Comparison of ENCODE assay signal across 8 cellular contexts in the genomic region with DNA sequence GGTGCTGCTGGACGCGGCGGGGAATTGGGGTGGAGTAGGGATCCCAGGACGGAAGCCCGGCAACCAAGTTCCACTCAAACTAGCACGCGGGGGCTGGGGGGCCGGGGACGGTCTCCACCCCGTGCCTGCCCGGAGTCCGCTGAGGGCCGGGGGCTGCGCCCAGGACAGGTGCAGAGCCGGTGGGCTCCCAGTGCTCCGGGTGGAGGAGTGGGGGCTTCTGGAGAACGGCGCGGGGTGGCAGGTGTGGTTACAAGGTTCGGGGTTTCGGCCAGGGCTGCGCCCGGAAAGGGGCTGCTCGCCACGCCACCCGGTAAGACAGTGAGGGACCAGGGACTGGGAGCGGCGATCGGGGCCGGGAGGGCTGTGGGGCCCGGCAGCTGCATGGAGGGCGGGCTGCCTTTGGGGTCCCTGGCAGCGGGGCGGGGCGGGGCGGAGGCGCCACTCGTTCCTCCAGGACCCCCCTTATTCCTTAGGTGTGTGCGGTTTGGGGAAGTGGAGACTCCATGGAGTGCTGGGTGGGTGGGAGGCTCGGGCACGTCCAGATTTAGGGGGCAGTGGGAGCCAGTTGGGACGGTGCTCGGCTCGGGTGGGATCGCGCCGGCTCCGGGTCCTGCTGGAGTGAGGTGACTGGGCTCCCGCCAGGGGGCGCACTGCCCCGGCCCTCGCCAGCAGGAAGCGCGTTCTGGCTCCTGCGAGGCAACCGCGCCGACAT. TPM values are rescaled to one million over a fixed set of nuclear protein-coding genes. Genes with fewer than 3 reads are reported as not detected.
A peak's percentile ranks its signal among the peaks of the same experiment; 100 is the strongest.
DNase-seq lines count a peak whose midpoint lies in the region; ATAC-seq and TF ChIP-seq lines count a peak whose summit lies in the region.

No MANE protein-coding gene starts in this region.

- peak in 5 of 7 experiments; percentile 60 to 94 (median 86) for TF ChIP-seq CTCF in stomach (IDR thresholded peaks at IDR 0.05)

- peak; percentile 43 for ATAC-seq in GM18861 (IDR thresholded peaks at IDR 0.05; ENCODE audit: unreplicated experiment)

- peak overlapping the region; percentile 90 for H2BK120ac ChIP-seq in neuronal stem cell (ENCODE audit: low read depth, low read length)

- no peak for TF ChIP-seq EP300 in stomach (IDR thresholded peaks at IDR 0.05)

- H3K9me3 ChIP-seq in neuronal stem cell (replicated peaks in 1 of 2; ENCODE audit: control insufficient read depth in 2 of 2, insufficient read depth in 1 of 2, low read depth in 1 of 2, low read length in 2 of 2) = peaks cover 0 to 1% of the 10 kb centered on the region in 2 donors
- H3K9me3 ChIP-seq in stomach = no peaks in the 10 kb centered on the region

- peak overlapping the region; percentile 94 for H3K9ac ChIP-seq in neuronal stem cell (ENCODE audit: low read depth, low read length, poor library complexity)

- peak overlapping the region; percentile 98 for H2AK5ac ChIP-seq in neuronal stem cell (ENCODE audit: low read depth, low read length)

- H2BK12ac ChIP-seq in neuronal stem cell (ENCODE audit: low read length) = peak overlapping the region; percentile 53

- peak overlapping the region; percentile 57 for H3K4ac ChIP-seq in neuronal stem cell (ENCODE audit: low read length)

- peak overlapping the region; percentile 97 for H2BK5ac ChIP-seq in neuronal stem cell (ENCODE audit: low read length)

- no CpG with 5 or more reads among the region's 58 CpGs for WGBS in neuronal stem cell (ENCODE audit: extremely low coverage in 2 of 2, insufficient read length in 2 of 2, insufficient replicate concordance in 1 of 2), 2 donors
- WGBS in stomach, 5 donors = 0 to 2% (median 1%) methylated on average over 27 to 58 of the region's 58 CpGs

- H3K23ac ChIP-seq in neuronal stem cell (ENCODE audit: low read depth, low read length, poor library complexity) = peak overlapping the region; percentile 44

- H2BK15ac ChIP-seq in neuronal stem cell (ENCODE audit: low read length) = peak overlapping the region; percentile 87

- H3K36me3 ChIP-seq in neuronal stem cell (replicated peaks in 1 of 2; ENCODE audit: control insufficient read depth in 2 of 2, insufficient read depth in 2 of 2, low read length in 2 of 2) = peaks cover 0 to 6% of the 10 kb centered on the region in 2 donors
- no peaks in the 10 kb centered on the region for H3K36me3 ChIP-seq in stomach

- no peak overlapping the region for H4K8ac ChIP-seq in neuronal stem cell (ENCODE audit: low read depth, low read length)

- H2AFZ ChIP-seq in neuronal stem cell (ENCODE audit: low read length) = peak overlapping the region; percentile 81

- peaks cover 33 to 39% of the 10 kb centered on the region in 2 donors for H3K4me1 ChIP-seq in neuronal stem cell (ENCODE audit: control insufficient read depth in 2 of 2, insufficient read depth in 1 of 2, low read depth in 1 of 2, low read length in 2 of 2)
- H3K4me1 ChIP-seq in stomach = peaks cover 15 to 56% (median 37%) of the 10 kb centered on the region in 4 donors

- H3K27ac ChIP-seq in neuronal stem cell (replicated peaks; ENCODE audit: low read length) (peak overlapping the region; percentile 72), stomach (peak overlapping the region; percentile 16 to 85 (median 72))

- H3K18ac ChIP-seq in neuronal stem cell (ENCODE audit: low read length) = peak overlapping the region; percentile 99

- H3K79me1 ChIP-seq in neuronal stem cell (ENCODE audit: low read depth, low read length) = peaks cover 7% of the 10 kb centered on the region

- peak overlapping the region; percentile 62 for H3K4me2 ChIP-seq in neuronal stem cell (ENCODE audit: insufficient read depth, low read length, poor library complexity, severe bottlenecking)

- peak overlapping the region; percentile 46 for H4K91ac ChIP-seq in neuronal stem cell (ENCODE audit: low read depth, low read length, poor library complexity)

- H3K27me3 ChIP-seq in neuronal stem cell (ENCODE audit: control insufficient read depth in 3 of 3, insufficient read depth in 3 of 3, low read depth in 1 of 3, low read length in 3 of 3) (no peaks in the 10 kb centered on the region), stomach (peaks cover 0 to 55% (median 35%) of the 10 kb centered on the region in 3 donors)

- H3K14ac ChIP-seq in neuronal stem cell (ENCODE audit: low read length) = peak overlapping the region; percentile 85

- TF ChIP-seq POLR2A in stomach (IDR thresholded peaks at IDR 0.05) = no peak

- peak; percentile 92 for DNase-seq in AG08396 (ENCODE audit: low spot score)
- peak; percentile 44 for DNase-seq in HT1080 (ENCODE audit: low read depth)
- peak; percentile 55 for DNase-seq in RKO (ENCODE audit: low spot score)
- DNase-seq in activated gamma-delta T cell (lab: John Stamatoyannopoulos, UW) = peak; percentile 56
- DNase-seq in foreskin melanocyte = peak; percentile 23
- DNase-seq in neuronal stem cell (ENCODE audit: low spot score) = peak; percentile 89
- peak; percentile 77 for DNase-seq in stomach

- peak overlapping the region; percentile 81 to 93 for H3K4me3 ChIP-seq in neuronal stem cell (ENCODE audit: low read length in 2 of 2)
- peak overlapping the region; percentile 68 to 76 (median 71) for H3K4me3 ChIP-seq in stomach

- intact Hi-C loops in stomach (cut with DNase I; ENCODE audit: low total_unique reads) = loop anchor here (5.0 kb wide), 1 partner anchor 180 kb away; no protein-coding TSS in a partner anchor

RNA-seq across cellular contexts. Expression of gene TSPAN18, which starts 0.8 kb away (rescaled TPM):
- total RNA-seq in HT1080 (2014; rRNA removed; shearing (Covaris generic)) = not detected in 2 replicates
- polyA plus RNA-seq in HT1080 (2015; cell fraction: cytosol; rRNA removed) = 0.37 and 0.44 TPM in 2 replicates
- polyA plus RNA-seq in HT1080 (2015; cell fraction: nucleus; rRNA removed) = 0.23 and 0.26 TPM in 2 replicates
- polyA plus RNA-seq in neuronal stem cell (2013, experiment 1 of 2) = 144 TPM
- polyA plus RNA-seq in neuronal stem cell (2013, experiment 2 of 2) = 146 TPM
- 10 to 100 TPM in 4 of 5 donors, 1 to 10 TPM in 1; 9.1 to 60.3 (median 25.9) TPM for total RNA-seq in stomach
- 1 to 10 TPM; 2.1 to 6.6 (median 2.3) TPM for polyA plus RNA-seq in stomach

Comparison
In these comparisons a context has a peak if more than half of its experiments do, and no peak if none do; other contexts are left out.
1. Peak in every context shown above with its lines: DNase-seq, ATAC-seq, H3K4me3 ChIP-seq and H3K27ac ChIP-seq.
2. DNase-seq: peak in every context shown above with its lines; median percentile 92 in AG08396; 89 in neuronal stem cell; 77 in stomach; 56 in activated gamma-delta T cell; 55 in RKO; 44 in HT1080; 23 in foreskin melanocyte.
3. RNA of gene TSPAN18, which starts 0.8 kb away (total RNA-seq): 9.1 to 60.3 TPM in stomach; not detected in HT1080; every median in the first group is over 10 times any median in the second.